ENCODE assay signal across 22 cellular contexts in the genomic region with DNA sequence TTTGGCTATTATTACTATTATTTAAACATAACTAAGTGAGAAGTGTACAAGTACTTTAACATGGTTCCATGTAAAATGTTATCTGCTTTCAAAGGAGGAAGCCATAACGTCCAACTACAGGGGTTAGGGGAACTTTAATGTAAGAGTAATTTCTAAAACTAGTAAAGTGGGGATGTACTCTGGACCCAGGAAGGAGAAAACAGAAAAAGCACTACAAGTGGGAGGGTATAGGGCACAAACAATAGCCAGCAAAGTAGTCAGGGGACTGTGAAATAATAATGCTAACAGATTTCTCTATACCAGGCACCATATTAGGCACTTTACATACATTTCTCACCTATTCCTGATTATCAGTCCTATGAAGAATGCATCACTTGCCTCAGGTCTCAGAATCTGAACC. TPM values are rescaled to one million over a fixed set of nuclear protein-coding genes. Genes with fewer than 3 reads are reported as not detected.
A peak's percentile ranks its signal among the peaks of the same experiment; 100 is the strongest.
DNase-seq lines count a peak whose midpoint lies in the region; ATAC-seq, FAIRE-seq and TF ChIP-seq lines count a peak whose summit lies in the region.
"Had no signal": no experiment of that assay in that cellular context is flagged by ENCODE, and none has a peak within 500 bp of the region (broad histone marks: within the 10 kb centered on the region; RNA-seq: fewer than 3 reads in every experiment).

No MANE protein-coding gene starts in this region.

- CTCF ChIA-PET in HepG2 (lab: Yijun Ruan, JAX; ENCODE audit: low intra/inter-chr PET ratio, low total read pairs): no interaction called here

- in situ Hi-C loops in HepG2 (cut with HindIII; ENCODE audit: extremely low pct_ligation_motif_present, low pct_unique_long_range_greater_than_20kb): no loop called here

- DNase-seq in activated T-cell treated with anti-CD3 and anti-CD28 coated beads, Interleukin-2, amount 50 U/mL, for 72 hours: no peak
- DNase-seq in activated T-cell treated with anti-CD3 and anti-CD28 coated beads, Interleukin-2, amount 50 U/mL, for 48 hours: no peak
- DNase-seq in HepG2 (ENCODE audit: low spot score): no peak
- DNase-seq in right lobe of liver: no peak
- no peak for DNase-seq in uterus
- no peak for DNase-seq in stimulated activated CD4-positive, alpha-beta T cell treated with anti-CD3 and anti-CD28 coated beads, Interleukin-12 subunit alpha, Interleukin-12 subunit beta, amount 100 ng/mL, for 4 hours
- no peak for DNase-seq in caudate nucleus (lab: John Stamatoyannopoulos, UW)
- DNase-seq: CD8-positive, alpha-beta T cell; COR-L47; DMS153; DMS79 treated with DMSO at 0.1 percent for 48 hours; EL; H7 had no signal

- H3K4me1 ChIP-seq in HepG2 (ENCODE audit: insufficient read depth, low read length) (peaks cover 74% of the 10 kb centered on the region), right lobe of liver (peaks cover 0 to 17% (median 9%) of the 10 kb centered on the region in 4 donors), muscle layer of duodenum (ENCODE audit: control insufficient read depth in 1 of 2, insufficient read depth in 2 of 2, low read length in 2 of 2) (peaks cover 4 to 8% of the 10 kb centered on the region in 2 donors), uterus (peaks cover 0 to 15% of the 10 kb centered on the region in 2 donors)

- TF ChIP-seq RAD21 in HepG2 (CRISPR knock-in tag; IDR thresholded peaks at IDR 0.05): no peak

- H3K27me3 ChIP-seq in HepG2 (ENCODE audit: control insufficient read depth in 1 of 2, insufficient read depth in 2 of 2, low read length in 2 of 2): no peaks in the 10 kb centered on the region
- no peaks in the 10 kb centered on the region for H3K27me3 ChIP-seq in right lobe of liver
- H3K27me3 ChIP-seq in muscle layer of duodenum (ENCODE audit: low read depth, low read length): no peaks in the 10 kb centered on the region
- H3K27me3 ChIP-seq in uterus: no peaks in the 10 kb centered on the region

- 31% methylated on average over 1 of the region's 1 CpG for WGBS in HepG2 (ENCODE audit: low lambda C conversion rate)
- WGBS in right lobe of liver (ENCODE audit: insufficient coverage, low coverage, low lambda C conversion rate, missing lambda C conversion rate): 25% methylated on average over 1 of the region's 1 CpG

- no peak overlapping the region for H3K9ac ChIP-seq in HepG2 (ENCODE audit: insufficient read depth, low read depth, low read length)

- H3K4me3 ChIP-seq in HepG2 (replicated peaks in 1 of 3; ENCODE audit: insufficient read depth in 1 of 3, low read depth in 2 of 3, low read length in 3 of 3) (no peak overlapping the region), right lobe of liver (no peak overlapping the region), muscle layer of duodenum (ENCODE audit: low read depth in 1 of 2, low read length in 2 of 2) (no peak overlapping the region), uterus (no peak overlapping the region)
- H3K4me3 ChIP-seq: GM23338 had no signal

- ATAC-seq in activated T-cell treated with anti-CD3 and anti-CD28 coated beads, Interleukin-2, amount 50 U/mL, for 72 hours (replicated peaks in 1 of 2): no peak
- ATAC-seq in HepG2 (peak; percentile 56; the same call in 2 of the 3 replicates), right lobe of liver (no peak)
- ATAC-seq: CD8-positive, alpha-beta T cell; GM23338 had no signal

- peak overlapping the region; percentile 48 for H3K4me2 ChIP-seq in HepG2 (ENCODE audit: low read depth, low read length)
- H3K4me2 ChIP-seq: GM23338 had no signal

- H3K36me3 ChIP-seq in HepG2 (replicated peaks in 1 of 2; ENCODE audit: control insufficient read depth in 1 of 2, insufficient read depth in 2 of 2, low read length in 2 of 2): no peaks in the 10 kb centered on the region
- H3K36me3 ChIP-seq in right lobe of liver: no peaks in the 10 kb centered on the region
- no peaks in the 10 kb centered on the region for H3K36me3 ChIP-seq in muscle layer of duodenum (ENCODE audit: control insufficient read depth in 1 of 2, insufficient read depth in 2 of 2, low read length in 2 of 2)
- H3K36me3 ChIP-seq in uterus: no peaks in the 10 kb centered on the region

- no peaks in the 10 kb centered on the region for H3K9me3 Mint-ChIP-seq in activated T-cell treated with anti-CD3 and anti-CD28 coated beads, Interleukin-2, amount 50 U/mL, for 72 hours
- H3K9me3 Mint-ChIP-seq: CD8-positive, alpha-beta T cell; GM23338 had no signal

- POLR2A ChIA-PET in HepG2 (lab: Yijun Ruan, JAX): no interaction called here

- no peak overlapping the region for H2AFZ ChIP-seq in HepG2 (ENCODE audit: low read length)
- H2AFZ ChIP-seq: GM23338 had no signal

- TF ChIP-seq CTCF in HepG2 (CRISPR knock-in tag; IDR thresholded peaks at IDR 0.05) (no peak), right lobe of liver (IDR thresholded peaks at IDR 0.05) (no peak), uterus (IDR thresholded peaks at IDR 0.05) (no peak)

- H3K27ac ChIP-seq in HepG2 (ENCODE audit: extremely low read length, insufficient read depth, low read length) (peak overlapping the region; percentile 12), right lobe of liver (no peak overlapping the region), muscle layer of duodenum (ENCODE audit: low read length) (peak overlapping the region; percentile 3), uterus (peak overlapping the region; percentile 90 to 96), caudate nucleus (ENCODE audit: low read depth, low read length) (no peak overlapping the region)
- H3K27ac ChIP-seq: 22Rv1 had no signal

- H3K36me3 Mint-ChIP-seq in activated T-cell treated with anti-CD3 and anti-CD28 coated beads, Interleukin-2, amount 50 U/mL, for 72 hours (ENCODE audit: insufficient read depth in 2 of 2): no peaks in the 10 kb centered on the region
- H3K36me3 Mint-ChIP-seq: CD14-positive monocyte; CD8-positive, alpha-beta T cell had no signal

- H3K27me3 Mint-ChIP-seq in activated T-cell treated with anti-CD3 and anti-CD28 coated beads, Interleukin-2, amount 50 U/mL, for 72 hours (ENCODE audit: low read depth): no peaks in the 10 kb centered on the region

- H3K4me3 Mint-ChIP-seq in activated T-cell treated with anti-CD3 and anti-CD28 coated beads, Interleukin-2, amount 50 U/mL, for 72 hours: no peak overlapping the region
- H3K4me3 Mint-ChIP-seq: CD14-positive monocyte; CD8-positive, alpha-beta T cell; GM23338 had no signal

- no peak for FAIRE-seq in HepG2 (lab: Jason Lieb, UNC)
- FAIRE-seq: D721Med, G401.6, GM12892 had no signal

- TF ChIP-seq EP300 in HepG2 (IDR thresholded peaks at IDR 0.05; ENCODE audit: low read depth in 2 of 2, low read length in 2 of 2) (no peak), HepG2 (CRISPR knock-in tag; IDR thresholded peaks at IDR 0.05; ENCODE audit: borderline replicate concordance) (no peak)

- no peak for TF ChIP-seq POLR2A in HepG2 (IDR thresholded peaks at IDR 0.05; ENCODE audit: insufficient read depth in 1 of 2, low read depth in 2 of 2, low read length in 2 of 2)
- TF ChIP-seq POLR2A in right lobe of liver (IDR thresholded peaks at IDR 0.05): no peak
- no peak for TF ChIP-seq POLR2A in uterus (IDR thresholded peaks at IDR 0.05)

- peaks cover 16% of the 10 kb centered on the region for H4K20me1 ChIP-seq in HepG2 (ENCODE audit: insufficient read depth, low read length)

- peaks cover 19% of the 10 kb centered on the region for H3K4me1 Mint-ChIP-seq in activated T-cell treated with anti-CD3 and anti-CD28 coated beads, Interleukin-2, amount 50 U/mL, for 72 hours (ENCODE audit: low read depth)

- peaks cover 96% of the 10 kb centered on the region for H3K79me2 ChIP-seq in HepG2 (ENCODE audit: insufficient read depth, low read length)

- no TSS peak for BruUV-seq in HepG2 (replicated peaks; lab: Mats Ljungman, UMichigan)

- intact Hi-C loops in HepG2 (cut with micrococcal nuclease; ENCODE audit: unreplicated experiment): no loop called here
- intact Hi-C loops in right lobe of liver (cut with DNase I): no loop called here
- intact Hi-C loops in uterus (cut with DNase I; ENCODE audit: low total_unique reads): no loop called here

- H3K27ac Mint-ChIP-seq in activated T-cell treated with anti-CD3 and anti-CD28 coated beads, Interleukin-2, amount 50 U/mL, for 72 hours: peak overlapping the region; percentile 27
- H3K27ac Mint-ChIP-seq: CD14-positive monocyte; CD8-positive, alpha-beta T cell; GM23338 had no signal

- H3K9me3 ChIP-seq in HepG2 (ENCODE audit: low read length) (no peaks in the 10 kb centered on the region), right lobe of liver (no peaks in the 10 kb centered on the region), muscle layer of duodenum (ENCODE audit: control insufficient read depth in 1 of 2, low read length in 2 of 2) (no peaks in the 10 kb centered on the region), uterus (no peaks in the 10 kb centered on the region)

RNA-seq across cellular contexts. Expression of a gene that starts 19.6 kb away (rescaled TPM):
- total RNA-seq in activated T-cell treated with anti-CD3 and anti-CD28 coated beads, Interleukin-2, amount 50 U/mL, for 72 hours: 1 to 10 TPM; 4.1 to 6.1 TPM
- total RNA-seq in HepG2 (2016; rRNA removed; fragmentation: Illumina TruSeq; extraction: Trizol) (22.5 and 29.1 TPM in 2 replicates), right lobe of liver (10 to 100 TPM in 2 of 6 experiments, 1 to 10 TPM in 4; 7.1 to 12.8 (median 9.0) TPM), uterus (10 to 100 TPM; 11.8 to 62.0 (median 28.2) TPM)
- 16.8 and 17.4 TPM in 2 replicates for total RNA-seq in HepG2 (2016; cell fraction: cytosol; rRNA removed; fragmentation: Illumina TruSeq; extraction: Trizol; ENCODE audit: low read depth)
- total RNA-seq in HepG2 (2016; cell fraction: insoluble cytoplasmic fraction; rRNA removed; fragmentation: Illumina TruSeq; extraction: Trizol): 22.8 and 25.6 TPM in 2 replicates
- total RNA-seq in HepG2 (2016; cell fraction: membrane; rRNA removed; fragmentation: Illumina TruSeq; extraction: Trizol): 29.3 and 32.3 TPM in 2 replicates
- total RNA-seq in HepG2 (2016; cell fraction: nucleus; rRNA removed; fragmentation: Illumina TruSeq; extraction: Trizol): 37.5 and 40.8 TPM in 2 replicates
- 22.7 and 23.3 TPM in 2 replicates for polyA plus RNA-seq in HepG2 (2011; rRNA removed)
- 14.9 and 16.7 TPM in 2 replicates for polyA plus RNA-seq in HepG2 (2011; cell fraction: cytosol; rRNA removed)
- polyA plus RNA-seq in HepG2 (2011; cell fraction: nucleus; rRNA removed): 36.6 and 36.8 TPM in 2 replicates
- polyA plus RNA-seq in HepG2 (2012): 9.0 and 10.0 TPM in 2 replicates
- 12.2 and 13.0 TPM in 2 replicates for polyA plus RNA-seq in HepG2 (2016; cell fraction: cytosol; fragmentation: Illumina TruSeq; extraction: Trizol; ENCODE audit: low read depth)
- polyA plus RNA-seq in HepG2 (2016; cell fraction: insoluble cytoplasmic fraction; fragmentation: Illumina TruSeq; extraction: Trizol; ENCODE audit: low read depth): 13.8 and 15.9 TPM in 2 replicates
- polyA plus RNA-seq in HepG2 (2016; cell fraction: membrane; fragmentation: Illumina TruSeq; extraction: Trizol; ENCODE audit: low read depth): 19.9 and 22.8 TPM in 2 replicates
- 23.2 and 27.3 TPM in 2 replicates for polyA plus RNA-seq in HepG2 (2016; cell fraction: nucleus; fragmentation: Illumina TruSeq; extraction: Trizol; ENCODE audit: insufficient read depth, low read depth)
- 30.7 and 80.3 TPM in 2 replicates for polyA minus RNA-seq in HepG2 (2011; rRNA and poly(A)+ RNA removed; ENCODE audit: low replicate concordance)
- 30.8 and 35.6 TPM in 2 replicates for polyA minus RNA-seq in HepG2 (2011; cell fraction: cytosol; rRNA and poly(A)+ RNA removed)
- 109 and 122 TPM in 2 replicates for polyA minus RNA-seq in HepG2 (2011; cell fraction: nucleus; rRNA and poly(A)+ RNA removed)

RNA-seq across cellular contexts. Expression of a gene that starts 52.9 kb away (rescaled TPM):
- not detected for total RNA-seq in activated T-cell treated with anti-CD3 and anti-CD28 coated beads, Interleukin-2, amount 50 U/mL, for 72 hours
- total RNA-seq in HepG2 (2016; rRNA removed; fragmentation: Illumina TruSeq; extraction: Trizol) (not detected in 2 replicates), right lobe of liver (not detected), uterus (under 1 TPM in 3 of 4 donors, not detected in 1; under 0.01 to 0.62 (median 0.40) TPM)
- total RNA-seq in HepG2 (2016; cell fraction: cytosol; rRNA removed; fragmentation: Illumina TruSeq; extraction: Trizol; ENCODE audit: low read depth): not detected in 2 replicates
- total RNA-seq in HepG2 (2016; cell fraction: insoluble cytoplasmic fraction; rRNA removed; fragmentation: Illumina TruSeq; extraction: Trizol): not detected in 2 replicates
- not detected in 2 replicates for total RNA-seq in HepG2 (2016; cell fraction: membrane; rRNA removed; fragmentation: Illumina TruSeq; extraction: Trizol)
- not detected in 2 replicates for total RNA-seq in HepG2 (2016; cell fraction: nucleus; rRNA removed; fragmentation: Illumina TruSeq; extraction: Trizol)
- not detected in 2 replicates for polyA plus RNA-seq in HepG2 (2011; rRNA removed)
- polyA plus RNA-seq in HepG2 (2011; cell fraction: cytosol; rRNA removed): not detected in 2 replicates
- polyA plus RNA-seq in HepG2 (2011; cell fraction: nucleus; rRNA removed): not detected in 2 replicates
- not detected in 2 replicates for polyA plus RNA-seq in HepG2 (2012)
- polyA plus RNA-seq in HepG2 (2016; cell fraction: cytosol; fragmentation: Illumina TruSeq; extraction: Trizol; ENCODE audit: low read depth): not detected in 2 replicates
- not detected in 2 replicates for polyA plus RNA-seq in HepG2 (2016; cell fraction: insoluble cytoplasmic fraction; fragmentation: Illumina TruSeq; extraction: Trizol; ENCODE audit: low read depth)
- polyA plus RNA-seq in HepG2 (2016; cell fraction: membrane; fragmentation: Illumina TruSeq; extraction: Trizol; ENCODE audit: low read depth): not detected in 2 replicates
- polyA plus RNA-seq in HepG2 (2016; cell fraction: nucleus; fragmentation: Illumina TruSeq; extraction: Trizol; ENCODE audit: insufficient read depth, low read depth): not detected in 2 replicates
- polyA minus RNA-seq in HepG2 (2011; rRNA and poly(A)+ RNA removed; ENCODE audit: low replicate concordance): not detected in 2 replicates
- not detected in 2 replicates for polyA minus RNA-seq in HepG2 (2011; cell fraction: cytosol; rRNA and poly(A)+ RNA removed)
- not detected in 2 replicates for polyA minus RNA-seq in HepG2 (2011; cell fraction: nucleus; rRNA and poly(A)+ RNA removed)
- total RNA-seq: CD8-positive, alpha-beta T cell; HT-29 had no signal
- polyA plus RNA-seq: BJ, CD14-positive monocyte had no signal

Comparison
In these comparisons a context has a peak if more than half of its experiments do, and no peak if none do; other contexts are left out.
1. H3K27ac ChIP-seq: peak in HepG2 (single experiment), muscle layer of duodenum (single experiment) and uterus (2 of 2); none in right lobe of liver (0 of 3) and caudate nucleus (single experiment).